Comparison of ENCODE assay signal across 14 cellular contexts in the genomic region with DNA sequence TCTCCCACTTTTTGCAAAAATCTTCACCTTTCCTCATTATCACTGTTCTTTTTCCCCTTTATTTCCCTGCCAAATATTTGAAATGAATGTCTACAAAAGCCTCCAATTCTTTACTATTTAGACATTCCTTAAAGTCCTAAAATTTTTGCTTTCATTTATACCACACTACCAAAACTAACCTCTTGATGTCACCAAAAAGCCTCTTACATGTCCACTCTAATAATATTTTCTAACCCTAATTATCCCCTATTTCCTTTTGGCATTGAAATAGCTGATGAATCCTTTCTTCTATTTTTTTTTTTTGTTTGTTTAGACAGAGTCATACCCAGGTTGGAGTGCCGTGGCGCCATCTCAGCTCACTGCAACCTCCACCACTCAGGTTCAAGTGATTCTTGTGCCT. TPM values are rescaled to one million over a fixed set of nuclear protein-coding genes. Genes with fewer than 3 reads are reported as not detected.
DNase-seq lines count a peak whose midpoint lies in the region; ATAC-seq, FAIRE-seq and TF ChIP-seq lines count a peak whose summit lies in the region.
"Had no signal": no experiment of that assay in that cellular context is flagged by ENCODE, and none has a peak within 500 bp of the region (broad histone marks: within the 10 kb centered on the region; RNA-seq: fewer than 3 reads in every experiment).

No MANE protein-coding gene starts in this region.

- no peaks in the 10 kb centered on the region for H3K9me3 ChIP-seq in Panc1 (ENCODE audit: control insufficient read depth, insufficient read depth, low read depth, low read length)
- H3K9me3 ChIP-seq in ascending aorta, result no peaks in the 10 kb centered on the region
- no peaks in the 10 kb centered on the region for H3K9me3 ChIP-seq in CD8-positive, alpha-beta memory T cell (ENCODE audit: low read length)
- H3K9me3 ChIP-seq: upper lobe of left lung had no signal

- in situ Hi-C loops in Panc1 (cut with HindIII; ENCODE audit: low pct_unique_long_range_greater_than_20kb, low sequenced_read_pairs), result no loop called here

- FAIRE-seq in GM18507 (lab: Jason Lieb, UNC), result peak; percentile 12

- BruUV-seq in Panc1 (replicated peaks; lab: Mats Ljungman, UMichigan), result no TSS peak

- H3K4me3 ChIP-seq in Panc1 (ENCODE audit: low read depth in 2 of 2, low read length in 2 of 2) (no peak overlapping the region), fibroblast of villous mesenchyme (ENCODE audit: low read depth, low read length) (no peak overlapping the region), ascending aorta (no peak overlapping the region)
- H3K4me3 ChIP-seq in CD8-positive, alpha-beta memory T cell (ENCODE audit: low read length), result no peak overlapping the region
- H3K4me3 ChIP-seq: upper lobe of left lung had no signal

- no peaks in the 10 kb centered on the region for H3K36me3 Mint-ChIP-seq in activated CD4-positive, alpha-beta memory T cell treated with anti-CD3 and anti-CD28 coated beads for 36 hours
- no peaks in the 10 kb centered on the region for H3K36me3 Mint-ChIP-seq in CD8-positive, alpha-beta memory T cell
- H3K36me3 Mint-ChIP-seq: activated naive CD4-positive, alpha-beta T cell treated with anti-CD3 and anti-CD28 coated beads, Interleukin-2, amount 10 ng/mL, durations not matched to agents 7 days and 5 days had no signal

- no peak overlapping the region for H3K4me3 Mint-ChIP-seq in activated CD4-positive, alpha-beta memory T cell treated with anti-CD3 and anti-CD28 coated beads for 36 hours
- H3K4me3 Mint-ChIP-seq in CD8-positive, alpha-beta memory T cell, result no peak overlapping the region
- H3K4me3 Mint-ChIP-seq: activated naive CD4-positive, alpha-beta T cell treated with anti-CD3 and anti-CD28 coated beads, Interleukin-2, amount 10 ng/mL, durations not matched to agents 7 days and 5 days had no signal

- H3K27ac ChIP-seq in Panc1 (ENCODE audit: low read length), result no peak overlapping the region
- no peak overlapping the region for H3K27ac ChIP-seq in ascending aorta
- H3K27ac ChIP-seq in CD8-positive, alpha-beta memory T cell (ENCODE audit: low read depth, low read length), result no peak overlapping the region
- H3K27ac ChIP-seq: epithelial cell of prostate, upper lobe of left lung had no signal

- H3K27me3 ChIP-seq in Panc1 (ENCODE audit: control insufficient read depth, insufficient read depth, low read length) (no peaks in the 10 kb centered on the region), ascending aorta (no peaks in the 10 kb centered on the region)
- peaks cover 4% of the 10 kb centered on the region for H3K27me3 ChIP-seq in CD8-positive, alpha-beta memory T cell (ENCODE audit: insufficient read depth, low read length, poor library complexity, severe bottlenecking)
- H3K27me3 ChIP-seq: upper lobe of left lung had no signal

- peaks cover 16% of the 10 kb centered on the region for H3K27me3 Mint-ChIP-seq in activated CD4-positive, alpha-beta memory T cell treated with anti-CD3 and anti-CD28 coated beads for 36 hours
- H3K27me3 Mint-ChIP-seq in CD8-positive, alpha-beta memory T cell, result peaks cover 14 to 32% of the 10 kb centered on the region in 2 donors

- H3K4me1 Mint-ChIP-seq in activated CD4-positive, alpha-beta memory T cell treated with anti-CD3 and anti-CD28 coated beads for 36 hours (ENCODE audit: low read depth), result no peaks in the 10 kb centered on the region
- no peaks in the 10 kb centered on the region for H3K4me1 Mint-ChIP-seq in CD8-positive, alpha-beta memory T cell
- H3K4me1 Mint-ChIP-seq: activated naive CD4-positive, alpha-beta T cell treated with anti-CD3 and anti-CD28 coated beads, Interleukin-2, amount 10 ng/mL, durations not matched to agents 7 days and 5 days had no signal

- intact Hi-C loops in Panc1 (cut with micrococcal nuclease; ENCODE audit: unreplicated experiment), result no loop called here
- intact Hi-C loops in ascending aorta (cut with DNase I), result no loop called here
- intact Hi-C loops in activated CD4-positive, alpha-beta memory T cell treated with anti-CD3 and anti-CD28 coated beads for 36 hours (cut with micrococcal nuclease), result no loop called here

- DNase-seq in AG09319 (ENCODE audit: extremely low read depth, low read depth), result no peak
- DNase-seq in GM18507 (ENCODE audit: extremely low spot score, insufficient read length, low read depth), result no peak
- DNase-seq in Panc1 (ENCODE audit: low read depth, low spot score), result no peak
- DNase-seq in fibroblast of villous mesenchyme (ENCODE audit: low read depth), result peak; percentile 16
- no peak for DNase-seq in NCI-H774 (lab: John Stamatoyannopoulos, UW)
- DNase-seq in ascending aorta (ENCODE audit: low spot score in 2 of 2), result no peak
- no peak for DNase-seq in activated CD4-positive, alpha-beta memory T cell treated with anti-CD3 and anti-CD28 coated beads for 36 hours
- DNase-seq in CD8-positive, alpha-beta memory T cell, result no peak
- DNase-seq: activated CD4-positive, CD25-positive, alpha-beta regulatory T cell; activated naive CD4-positive, alpha-beta T cell treated with anti-CD3 and anti-CD28 coated beads, Interleukin-2, amount 10 ng/mL, durations not matched to agents 7 days and 5 days; GF-D8; stimulated activated CD4-positive, alpha-beta T cell treated with anti-CD3 and anti-CD28 coated beads, Interleukin-2, amount 100 ng/mL, for 48 hours; upper lobe of left lung had no signal

- CTCF ChIA-PET in Panc1 (lab: Charles Lee), result interaction anchor here (0.6 to 1.1 kb wide), 4 partner anchors 37 to 83 kb away, joined by 3 to 6 read pairs (median 5); no protein-coding TSS in a partner anchor
- CTCF ChIA-PET in activated CD4-positive, alpha-beta memory T cell treated with anti-CD3 and anti-CD28 coated beads for 36 hours (lab: Charles Lee), result interaction anchor here (1.0 to 7.3 kb wide), 3 partner anchors 32 to 81 kb away, joined by 3 to 126 read pairs (median 99); no protein-coding TSS in a partner anchor
- CTCF ChIA-PET in CD8-positive, alpha-beta memory T cell (lab: Charles Lee), result interaction anchor here (5.7 to 6.9 kb wide), 2 partner anchors 69 to 81 kb away, joined by 76 to 116 read pairs; no protein-coding TSS in a partner anchor

- ATAC-seq in Panc1, result no peak

- no peaks in the 10 kb centered on the region for H3K36me3 ChIP-seq in Panc1 (ENCODE audit: control insufficient read depth, insufficient read depth, low read length)
- H3K36me3 ChIP-seq in ascending aorta, result no peaks in the 10 kb centered on the region
- no peaks in the 10 kb centered on the region for H3K36me3 ChIP-seq in CD8-positive, alpha-beta memory T cell (ENCODE audit: insufficient read depth, low read length)
- H3K36me3 ChIP-seq: upper lobe of left lung had no signal

- TF ChIP-seq CTCF in AG09319 (IDR thresholded peaks at IDR 0.05; ENCODE audit: low read depth, low read length), result peak; percentile 9
- TF ChIP-seq CTCF in Panc1 (IDR thresholded peaks at IDR 0.05), result peak; percentile 44; the same call in 1 of the 2 replicates
- peak; percentile 28 for TF ChIP-seq CTCF in fibroblast of villous mesenchyme (IDR thresholded peaks at IDR 0.05; ENCODE audit: insufficient read depth, low read depth, low read length)
- peak in 1 of 3 experiments; percentile 13 for TF ChIP-seq CTCF in ascending aorta (IDR thresholded peaks at IDR 0.05)

- H3K9me3 Mint-ChIP-seq in activated CD4-positive, alpha-beta memory T cell treated with anti-CD3 and anti-CD28 coated beads for 36 hours, result no peaks in the 10 kb centered on the region
- no peaks in the 10 kb centered on the region for H3K9me3 Mint-ChIP-seq in CD8-positive, alpha-beta memory T cell
- H3K9me3 Mint-ChIP-seq: activated naive CD4-positive, alpha-beta T cell treated with anti-CD3 and anti-CD28 coated beads, Interleukin-2, amount 10 ng/mL, durations not matched to agents 7 days and 5 days had no signal

- no peaks in the 10 kb centered on the region for H3K4me1 ChIP-seq in Panc1 (ENCODE audit: control insufficient read depth, insufficient read depth, low read length)
- no peaks in the 10 kb centered on the region for H3K4me1 ChIP-seq in ascending aorta
- no peaks in the 10 kb centered on the region for H3K4me1 ChIP-seq in CD8-positive, alpha-beta memory T cell (ENCODE audit: insufficient read depth, low read length)

- H3K27ac Mint-ChIP-seq in activated CD4-positive, alpha-beta memory T cell treated with anti-CD3 and anti-CD28 coated beads for 36 hours, result no peak overlapping the region
- H3K27ac Mint-ChIP-seq in CD8-positive, alpha-beta memory T cell, result no peak overlapping the region
- H3K27ac Mint-ChIP-seq: activated naive CD4-positive, alpha-beta T cell treated with anti-CD3 and anti-CD28 coated beads, Interleukin-2, amount 10 ng/mL, durations not matched to agents 7 days and 5 days had no signal

- POLR2A ChIA-PET in Panc1 (lab: Charles Lee), result interaction anchor here (0.7 kb wide), 2 partner anchors 10 to 635 kb away, joined by 3 to 5 read pairs; no protein-coding TSS in a partner anchor
- POLR2A ChIA-PET in activated CD4-positive, alpha-beta memory T cell treated with anti-CD3 and anti-CD28 coated beads for 36 hours (lab: Charles Lee), result no interaction called here
- POLR2A ChIA-PET in CD8-positive, alpha-beta memory T cell (lab: Charles Lee), result no interaction called here

RNA-seq across cellular contexts. Expression of gene NRG2, which starts 32.3 kb away (rescaled TPM):
- total RNA-seq in Panc1 (2021; ENCODE audit: unreplicated experiment) (20.2 TPM), fibroblast of villous mesenchyme (under 0.01 and 0.64 TPM in 2 replicates), ascending aorta (12.8 TPM)
- 20.9 TPM for polyA plus RNA-seq in Panc1 (2012; ENCODE audit: insufficient read length)
- total RNA-seq in activated CD4-positive, alpha-beta memory T cell treated with anti-CD3 and anti-CD28 coated beads for 36 hours, result not detected
- total RNA-seq in CD8-positive, alpha-beta memory T cell, result under 1 TPM; 0.18 to 0.24 TPM
- not detected for polyA plus RNA-seq in CD8-positive, alpha-beta memory T cell

RNA-seq across cellular contexts. Expression of gene PURA, which starts 38.5 kb away (rescaled TPM):
- total RNA-seq in Panc1 (2021; ENCODE audit: unreplicated experiment), result 16.9 TPM
- 32.8 TPM for polyA plus RNA-seq in Panc1 (2012; ENCODE audit: insufficient read length)
- total RNA-seq in fibroblast of villous mesenchyme, result 20.0 and 26.3 TPM in 2 replicates
- total RNA-seq in ascending aorta, result 11.5 TPM
- 10 to 100 TPM; 12.0 to 12.3 TPM for total RNA-seq in activated CD4-positive, alpha-beta memory T cell treated with anti-CD3 and anti-CD28 coated beads for 36 hours
- total RNA-seq in CD8-positive, alpha-beta memory T cell, result 10 to 100 TPM; 14.8 to 16.4 TPM
- 4.8 TPM for polyA plus RNA-seq in CD8-positive, alpha-beta memory T cell

RNA-seq across cellular contexts. Expression of gene IGIP, which starts 50.4 kb away (rescaled TPM):
- 7.7 TPM for total RNA-seq in Panc1 (2021; ENCODE audit: unreplicated experiment)
- 3.6 TPM for polyA plus RNA-seq in Panc1 (2012; ENCODE audit: insufficient read length)
- 6.4 and 7.8 TPM in 2 replicates for total RNA-seq in fibroblast of villous mesenchyme
- total RNA-seq in ascending aorta, result 5.6 TPM
- total RNA-seq in activated CD4-positive, alpha-beta memory T cell treated with anti-CD3 and anti-CD28 coated beads for 36 hours, result 1 to 10 TPM; 2.2 to 2.3 TPM
- total RNA-seq in CD8-positive, alpha-beta memory T cell, result 1 to 10 TPM; 3.7 to 4.1 TPM
- polyA plus RNA-seq in CD8-positive, alpha-beta memory T cell, result 0.29 TPM
